ENCODE assay signal across 12 cellular contexts in the genomic region with DNA sequence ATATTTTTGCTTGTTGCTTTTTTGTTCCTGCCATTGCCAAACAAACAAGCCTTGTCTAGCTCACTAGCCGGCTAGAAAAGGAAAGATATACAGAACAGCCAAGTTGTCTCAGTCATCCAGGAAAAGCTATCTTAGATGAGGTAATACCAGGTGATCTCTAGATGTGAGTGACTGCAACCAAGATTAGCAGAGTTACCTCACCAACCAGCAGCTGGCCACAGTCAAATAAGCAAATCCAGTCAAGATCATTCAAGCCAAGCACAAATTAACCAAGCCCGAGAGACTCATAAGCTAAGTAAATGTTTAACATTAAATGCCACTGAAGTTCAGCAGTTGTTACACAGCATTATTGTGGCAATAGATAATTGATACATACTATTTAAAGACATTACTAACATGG.
DNase-seq lines count a peak whose midpoint lies in the region; ATAC-seq, FAIRE-seq and TF ChIP-seq lines count a peak whose summit lies in the region.
"Had no signal": no experiment of that assay in that cellular context is flagged by ENCODE, and none has a peak within 500 bp of the region (broad histone marks: within the 10 kb centered on the region; RNA-seq: fewer than 3 reads in every experiment).

No MANE protein-coding gene starts in this region.

- TF ChIP-seq POLR2A in HepG2 (IDR thresholded peaks at IDR 0.05; ENCODE audit: insufficient read depth in 1 of 2, low read depth in 2 of 2, low read length in 2 of 2), result no peak

- no peaks in the 10 kb centered on the region for H3K9me3 ChIP-seq in HepG2 (ENCODE audit: low read length)
- H3K9me3 ChIP-seq: sigmoid colon had no signal

- H4K20me1 ChIP-seq in HepG2 (ENCODE audit: insufficient read depth, low read length), result no peaks in the 10 kb centered on the region

- intact Hi-C loops in HepG2 (cut with micrococcal nuclease; ENCODE audit: unreplicated experiment), result no loop called here
- intact Hi-C loops in activated CD8-positive, alpha-beta T cell treated with anti-CD3 and anti-CD28 coated beads for 36 hours (cut with micrococcal nuclease), result no loop called here

- in situ Hi-C loops in HepG2 (cut with HindIII; ENCODE audit: extremely low pct_ligation_motif_present, low pct_unique_long_range_greater_than_20kb) (no loop called here), GM13977 (cut with MboI; ENCODE audit: low pct_unique_long_range_greater_than_20kb, low sequenced_read_pairs, unreplicated experiment) (no loop called here)

- TF ChIP-seq CTCF in HepG2 (CRISPR knock-in tag; IDR thresholded peaks at IDR 0.05), result no peak
- no peak for TF ChIP-seq CTCF in activated CD8-positive, alpha-beta T cell treated with anti-CD3 and anti-CD28 coated beads for 36 hours (IDR thresholded peaks at IDR 0.05)
- no peak for TF ChIP-seq CTCF in GM13977 (IDR thresholded peaks at IDR 0.05; ENCODE audit: extremely low read depth, insufficient read depth, missing control alignments)

- no peak overlapping the region for H3K27ac ChIP-seq in HepG2 (ENCODE audit: extremely low read length, insufficient read depth, low read length)
- H3K27ac ChIP-seq: sigmoid colon had no signal

- peaks cover 36% of the 10 kb centered on the region for H3K36me3 Mint-ChIP-seq in activated CD8-positive, alpha-beta T cell treated with anti-CD3 and anti-CD28 coated beads for 36 hours (ENCODE audit: low read depth)

- H3K4me1 ChIP-seq in HepG2 (ENCODE audit: insufficient read depth, low read length), result peaks cover 7% of the 10 kb centered on the region; the same call in 1 of the 2 replicates
- H3K4me1 ChIP-seq: sigmoid colon had no signal

- H3K36me3 ChIP-seq in HepG2 (replicated peaks in 1 of 2; ENCODE audit: control insufficient read depth in 1 of 2, insufficient read depth in 2 of 2, low read length in 2 of 2), result no peaks in the 10 kb centered on the region

- ATAC-seq in GM19025 (IDR thresholded peaks at IDR 0.05; ENCODE audit: low read depth, unreplicated experiment) (peak; percentile 89), HG02798 (IDR thresholded peaks at IDR 0.05; ENCODE audit: poor library complexity, unreplicated experiment) (peak; percentile 54), HepG2 (no peak)
- no peak for ATAC-seq in activated CD8-positive, alpha-beta T cell treated with anti-CD3 and anti-CD28 coated beads for 36 hours
- ATAC-seq: activated CD8-positive, alpha-beta memory T cell treated with anti-CD3 and anti-CD28 coated beads, Interleukin-2, amount 10 ng/mL, durations not matched to agents 7 days and 5 days had no signal

- H3K9me3 Mint-ChIP-seq in activated CD8-positive, alpha-beta T cell treated with anti-CD3 and anti-CD28 coated beads for 36 hours, result peaks cover 5% of the 10 kb centered on the region

- H3K27me3 ChIP-seq in HepG2 (ENCODE audit: control insufficient read depth in 1 of 2, insufficient read depth in 2 of 2, low read length in 2 of 2), result no peaks in the 10 kb centered on the region
- H3K27me3 ChIP-seq: sigmoid colon had no signal

- FAIRE-seq in HepG2 (lab: Jason Lieb, UNC), result no peak

- no peak overlapping the region for H3K4me3 ChIP-seq in HepG2 (replicated peaks in 1 of 3; ENCODE audit: insufficient read depth in 1 of 3, low read depth in 2 of 3, low read length in 3 of 3)
- H3K4me3 ChIP-seq: sigmoid colon had no signal

- DNase-seq in HuH-7 (ENCODE audit: low spot score), result peak; percentile 27
- DNase-seq in HepG2 (ENCODE audit: low spot score), result no peak
- no peak for DNase-seq in activated CD8-positive, alpha-beta T cell treated with anti-CD3 and anti-CD28 coated beads for 36 hours
- DNase-seq in GM13977 (ENCODE audit: low spot score), result no peak
- no peak for DNase-seq in COLO829 (ENCODE audit: low spot score)
- no peak for DNase-seq in NCI-H69 (lab: John Stamatoyannopoulos, UW)
- DNase-seq: activated CD8-positive, alpha-beta memory T cell treated with anti-CD3 and anti-CD28 coated beads, Interleukin-2, amount 10 ng/mL, durations not matched to agents 7 days and 5 days; foreskin melanocyte; NCI-H1436 treated with DMSO at 0.1 percent for 48 hours; sigmoid colon had no signal

- POLR2A ChIA-PET in HepG2 (lab: Yijun Ruan, JAX), result no interaction called here
- POLR2A ChIA-PET in activated CD8-positive, alpha-beta T cell treated with anti-CD3 and anti-CD28 coated beads for 36 hours (lab: Charles Lee), result no interaction called here

- H3K4me2 ChIP-seq in HepG2 (ENCODE audit: low read depth, low read length), result no peak overlapping the region

- WGBS in HepG2 (ENCODE audit: low lambda C conversion rate), result 76% methylated on average over 2 of the region's 2 CpGs

- H2AFZ ChIP-seq in HepG2 (ENCODE audit: low read length), result no peak overlapping the region

- no peak for TF ChIP-seq RAD21 in HepG2 (CRISPR knock-in tag; IDR thresholded peaks at IDR 0.05)

- no peak overlapping the region for H3K27ac Mint-ChIP-seq in activated CD8-positive, alpha-beta T cell treated with anti-CD3 and anti-CD28 coated beads for 36 hours
- H3K27ac Mint-ChIP-seq: activated CD8-positive, alpha-beta memory T cell treated with anti-CD3 and anti-CD28 coated beads, Interleukin-2, amount 10 ng/mL, durations not matched to agents 7 days and 5 days had no signal

- H3K4me1 Mint-ChIP-seq in activated CD8-positive, alpha-beta T cell treated with anti-CD3 and anti-CD28 coated beads for 36 hours (ENCODE audit: low read depth), result peaks cover 1% of the 10 kb centered on the region

- no peak overlapping the region for H3K4me3 Mint-ChIP-seq in activated CD8-positive, alpha-beta T cell treated with anti-CD3 and anti-CD28 coated beads for 36 hours
- H3K4me3 Mint-ChIP-seq: activated CD8-positive, alpha-beta memory T cell treated with anti-CD3 and anti-CD28 coated beads, Interleukin-2, amount 10 ng/mL, durations not matched to agents 7 days and 5 days had no signal

- H3K79me2 ChIP-seq in HepG2 (ENCODE audit: insufficient read depth, low read length), result no peaks in the 10 kb centered on the region

- no TSS peak for BruUV-seq in HepG2 (replicated peaks; lab: Mats Ljungman, UMichigan)

- H3K9ac ChIP-seq in HepG2 (ENCODE audit: insufficient read depth, low read depth, low read length), result no peak overlapping the region

- no peaks in the 10 kb centered on the region for H3K27me3 Mint-ChIP-seq in activated CD8-positive, alpha-beta T cell treated with anti-CD3 and anti-CD28 coated beads for 36 hours
- H3K27me3 Mint-ChIP-seq: activated CD8-positive, alpha-beta memory T cell treated with anti-CD3 and anti-CD28 coated beads, Interleukin-2, amount 10 ng/mL, durations not matched to agents 7 days and 5 days had no signal

- TF ChIP-seq EP300 in HepG2 (IDR thresholded peaks at IDR 0.05; ENCODE audit: low read depth in 2 of 2, low read length in 2 of 2) (no peak), HepG2 (CRISPR knock-in tag; IDR thresholded peaks at IDR 0.05; ENCODE audit: borderline replicate concordance) (no peak)

- CTCF ChIA-PET in HepG2 (lab: Yijun Ruan, JAX; ENCODE audit: low intra/inter-chr PET ratio, low total read pairs), result no interaction called here
- CTCF ChIA-PET in activated CD8-positive, alpha-beta T cell treated with anti-CD3 and anti-CD28 coated beads for 36 hours (lab: Charles Lee), result no interaction called here

TF ChIP-seq in HepG2, 621 proteins besides CTCF, POLR2A, EP300 and RAD21:
- TF ChIP-seq ZNF264 (CRISPR knock-in tag; IDR thresholded peaks at IDR 0.05) (no peak), BCL6 (CRISPR knock-in tag; IDR thresholded peaks at IDR 0.05) (0 out of 2 replicates have a peak, but pooled peaks have one; percentile 12)

Comparison
In these comparisons a context has a peak if more than half of its experiments do, and no peak if none do; other contexts are left out.
1. ATAC-seq: peak in GM19025 (single experiment) and HG02798 (single experiment); none in HepG2 (single experiment) and activated CD8-positive, alpha-beta T cell treated with anti-CD3 and anti-CD28 coated beads for 36 hours (single experiment).